ENCODE assay signal across 31 cellular contexts in the genomic region with DNA sequence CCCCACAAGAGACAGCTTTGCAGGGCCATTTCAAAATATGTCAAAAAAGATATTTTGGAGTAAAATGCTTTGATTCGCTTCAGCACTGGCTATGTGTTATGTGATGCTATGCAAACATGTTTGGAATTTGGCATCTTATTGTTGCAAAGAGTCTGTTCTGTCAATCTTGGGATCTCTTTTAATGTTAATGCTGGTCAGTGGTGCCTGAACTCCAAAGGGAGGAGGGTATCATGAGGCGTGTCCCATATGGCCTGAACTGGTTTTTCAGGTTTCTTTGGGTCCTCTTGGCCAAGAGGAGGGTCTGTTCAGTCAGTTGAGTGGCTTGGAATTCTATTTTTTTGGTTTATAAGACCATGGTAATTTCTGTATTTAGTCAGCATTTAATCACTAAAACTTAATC.
"Had no signal": no experiment of that assay in that cellular context is flagged by ENCODE, and none has a peak within 500 bp of the region (broad histone marks: within the 10 kb centered on the region; RNA-seq: fewer than 3 reads in every experiment).

No MANE protein-coding gene starts in this region.

- H3K27ac Mint-ChIP-seq: activated T-cell treated with anti-CD3 and anti-CD28 coated beads, Interleukin-2, amount 50 U/mL, for 24 hours; effector memory CD8-positive, alpha-beta T cell; natural killer cell treated with Interleukin-12 subunit alpha and Interleukin-12 subunit beta and Interleukin-15 and Interleukin-18, amount 100 ng/mL, for 72 hours; progenitor cell of endocrine pancreas; T-helper 1 cell treated with Interleukin-12 subunit alpha and Interleukin-12 subunit beta and Interleukin-4 antibody, amounts not matched to agents 30 μg/mL and 1 μg/mL, for 36 hours had no signal

- DNase-seq: activated CD4-positive, alpha-beta T cell treated with anti-CD3 and anti-CD28 coated beads for 48 hours; activated CD4-positive, alpha-beta T cell treated with anti-CD3 and anti-CD28 coated beads, Interleukin-2, amount 50 U/mL, for 48 hours; activated CD8-positive, alpha-beta memory T cell treated with anti-CD3 and anti-CD28 coated beads, Interleukin-2, amount 50 U/mL, for 4 hours; activated gamma-delta T cell treated with Interleukin-2 at 50 U/mL for 16 hours; activated naive CD4-positive, alpha-beta T cell treated with anti-CD3 and anti-CD28 coated beads, Interleukin-2, amount 50 U/mL, for 16 hours; activated T-cell treated with anti-CD3 and anti-CD28 coated beads, Interleukin-2, amount 50 U/mL, for 24 hours; amniotic stem cell; caudate nucleus; cortex of kidney; effector memory CD8-positive, alpha-beta T cell; erythroblast; gastrocnemius medialis; glutamatergic neuron; left lung; lower lobe of right lung; mesenchymal stem cell; ovary; retina; stimulated activated CD4-positive, alpha-beta T cell treated with anti-CD3 and anti-CD28 coated beads, Interleukin-12 subunit alpha, Interleukin-12 subunit beta, amount 100 ng/mL, for 4 hours; stimulated activated CD4-positive, alpha-beta T cell treated with anti-CD3 and anti-CD28 coated beads, Interleukin-4, amount 100 ng/mL, for 1 hour; stimulated activated naive CD8-positive, alpha-beta T cell treated with anti-CD3 and anti-CD28 coated beads, Interleukin-15, Interleukin-2, amounts not matched to agents 100 U/mL and 50 U/mL, for 24 hours; T-helper 9 cell; upper lobe of left lung had no signal

- H3K4me1 ChIP-seq: gastrocnemius medialis, left lung, lower lobe of right lung, upper lobe of left lung, vagina had no signal

- H3K27me3 Mint-ChIP-seq: progenitor cell of endocrine pancreas had no signal

- H3K27me3 ChIP-seq: left lung, ovary, upper lobe of left lung, vagina had no signal

- H3K27ac ChIP-seq: gastrocnemius medialis, left lung, lower lobe of right lung, neutrophil, ovary, skin epidermis, thoracic aorta, upper lobe of left lung, vagina, VCaP had no signal

- H3K4me3 Mint-ChIP-seq: activated T-cell treated with anti-CD3 and anti-CD28 coated beads, Interleukin-2, amount 50 U/mL, for 24 hours; effector memory CD8-positive, alpha-beta T cell; natural killer cell treated with Interleukin-12 subunit alpha and Interleukin-12 subunit beta and Interleukin-15 and Interleukin-18, amount 100 ng/mL, for 72 hours; T-helper 1 cell treated with Interleukin-12 subunit alpha and Interleukin-12 subunit beta and Interleukin-4 antibody, amounts not matched to agents 30 μg/mL and 1 μg/mL, for 36 hours had no signal

- H3K36me3 Mint-ChIP-seq: natural killer cell treated with Interleukin-12 subunit alpha and Interleukin-12 subunit beta and Interleukin-15 and Interleukin-18, amount 100 ng/mL, for 72 hours had no signal

- H3K36me3 ChIP-seq: gastrocnemius medialis, left lung, lower lobe of right lung, neutrophil, ovary, thoracic aorta, upper lobe of left lung, vagina had no signal

- H3K9me3 Mint-ChIP-seq: activated T-cell treated with anti-CD3 and anti-CD28 coated beads, Interleukin-2, amount 50 U/mL, for 24 hours; effector memory CD8-positive, alpha-beta T cell; natural killer cell treated with Interleukin-12 subunit alpha and Interleukin-12 subunit beta and Interleukin-15 and Interleukin-18, amount 100 ng/mL, for 72 hours; T-helper 1 cell treated with Interleukin-12 subunit alpha and Interleukin-12 subunit beta and Interleukin-4 antibody, amounts not matched to agents 30 μg/mL and 1 μg/mL, for 36 hours had no signal

- H3K9me3 ChIP-seq: gastrocnemius medialis, left lung, lower lobe of right lung, neutrophil, ovary, thoracic aorta, upper lobe of left lung, vagina had no signal

- H3K4me3 ChIP-seq: gastrocnemius medialis, left lung, lower lobe of right lung, ovary, skin epidermis, thoracic aorta, upper lobe of left lung, vagina had no signal
